In genomic region chr10:79144341-79145173, GRCh38 we compare ENCODE assay signal across 11 cellular contexts.
DNase-seq lines count a peak whose midpoint lies in the region; ATAC-seq, FAIRE-seq and TF ChIP-seq lines count a peak whose summit lies in the region.
"Had no signal": no experiment of that assay in that cellular context is flagged by ENCODE, and none has a peak within 500 bp of the region (broad histone marks: within the 10 kb centered on the region; RNA-seq: fewer than 3 reads in every experiment).

No MANE protein-coding gene starts in this region.

- intact Hi-C loops in Right ventricle myocardium superior (cut with DNase I) (loop anchor here (5.0 kb wide), 1 partner anchor 72 kb away; no protein-coding TSS in a partner anchor), K562 (cut with micrococcal nuclease) (loop anchor here (2.0 to 5.0 kb wide), 3 partner anchors 50 to 77 kb away; partner anchors contain the start of gene ZMIZ1), vagina (cut with DNase I) (loop anchor here (5.0 kb wide), 2 partner anchors 62 to 72 kb away; no protein-coding TSS in a partner anchor)

- peaks cover 21% of the 10 kb centered on the region for H3K36me3 ChIP-seq in right atrium auricular region
- H3K36me3 ChIP-seq in K562 (ENCODE audit: control insufficient read depth, insufficient read depth, low read length): peaks cover 48% of the 10 kb centered on the region; the same call in 2 of the 3 replicates
- peaks cover 13 to 40% of the 10 kb centered on the region in 2 donors for H3K36me3 ChIP-seq in mucosa of rectum (ENCODE audit: control insufficient read depth in 2 of 2, insufficient read depth in 2 of 2, low read length in 2 of 2)
- peaks cover 0 to 15% of the 10 kb centered on the region in 2 donors for H3K36me3 ChIP-seq in vagina

- 74% methylated on average over 12 of the region's 12 CpGs for WGBS in K562 (ENCODE audit: insufficient coverage, low coverage, missing lambda C conversion rate)

- H3K9ac ChIP-seq in K562 (ENCODE audit: insufficient read depth in 1 of 2, low read depth in 2 of 2, low read length in 2 of 2): peak overlapping the region in 1 of 2 experiments; percentile 71; a peak in 1 of 4 replicates
- H3K9ac ChIP-seq in mucosa of rectum (ENCODE audit: low read depth in 1 of 2, low read length in 2 of 2): no peak overlapping the region
- H3K9ac ChIP-seq: KMS-11 had no signal

- peak overlapping the region; percentile 93 to 98 for H3K27ac ChIP-seq in right atrium auricular region
- no peak overlapping the region; the same call in 2 of the 3 replicates for H3K27ac ChIP-seq in K562 (ENCODE audit: extremely low read depth, low read depth, low read length)
- peak overlapping the region; percentile 8 to 32 for H3K27ac ChIP-seq in mucosa of rectum (ENCODE audit: low read depth in 2 of 2, low read length in 2 of 2)
- H3K27ac ChIP-seq in vagina: peak overlapping the region; percentile 88
- H3K27ac ChIP-seq: KMS-11 had no signal

- CTCF ChIA-PET in K562 (lab: Yijun Ruan, JAX; ENCODE audit: low intra/inter-chr PET ratio): no interaction called here

- H3K27me3 ChIP-seq in right atrium auricular region (no peaks in the 10 kb centered on the region), K562 (ENCODE audit: control insufficient read depth in 2 of 2, insufficient read depth in 2 of 2, low read length in 2 of 2) (no peaks in the 10 kb centered on the region), mucosa of rectum (ENCODE audit: control insufficient read depth in 2 of 2, insufficient read depth in 2 of 2, low read length in 2 of 2) (no peaks in the 10 kb centered on the region), vagina (no peaks in the 10 kb centered on the region)

- in situ Hi-C loops in K562 (cut with MboI): no loop called here

- H3K4me3 ChIP-seq in right atrium auricular region: no peak overlapping the region
- no peak overlapping the region for H3K4me3 ChIP-seq in K562
- no peak overlapping the region for H3K4me3 ChIP-seq in mucosa of rectum (ENCODE audit: low read length in 2 of 2)
- no peak overlapping the region for H3K4me3 ChIP-seq in vagina

- H2AFZ ChIP-seq in K562 (ENCODE audit: low read depth, low read length): no peak overlapping the region

- ATAC-seq in Right ventricle myocardium superior (ENCODE audit: poor library complexity) (no peak), K562 (no peak), HG02571 (IDR thresholded peaks at IDR 0.05; ENCODE audit: unreplicated experiment) (no peak)

- BruUV-seq in K562 (replicated peaks; lab: Mats Ljungman, UMichigan): no TSS peak

- H3K9me3 ChIP-seq in right atrium auricular region (no peaks in the 10 kb centered on the region), K562 (replicated peaks; ENCODE audit: control insufficient read depth, insufficient read depth, low read depth, low read length) (no peaks in the 10 kb centered on the region), mucosa of rectum (ENCODE audit: control insufficient read depth in 2 of 2, low read length in 2 of 2) (no peaks in the 10 kb centered on the region), vagina (no peaks in the 10 kb centered on the region)

- TF ChIP-seq EP300 in K562 (IDR thresholded peaks at IDR 0.05; ENCODE audit: low read length): no peak

- peaks cover 7% of the 10 kb centered on the region; the same call in 2 of the 3 replicates for H3K79me2 ChIP-seq in K562 (ENCODE audit: control insufficient read depth, insufficient read depth, low read length)

- peaks cover 7% of the 10 kb centered on the region for H3K9me1 ChIP-seq in K562 (ENCODE audit: control insufficient read depth, insufficient read depth, low read length)

- TF ChIP-seq RAD21 in K562 (CRISPR knock-in tag; conservative IDR thresholded peaks at IDR 0.05 in 1 of 2, IDR thresholded peaks at IDR 0.05 in 1 of 2): no peak

- peaks cover 1 to 98% of the 10 kb centered on the region in 2 donors for H3K4me1 ChIP-seq in right atrium auricular region
- H3K4me1 ChIP-seq in K562 (replicated peaks in 1 of 2; ENCODE audit: control insufficient read depth in 2 of 2, insufficient read depth in 2 of 2, low read length in 2 of 2): peaks cover 59 to 73% of the 10 kb centered on the region in 2 experiments
- peaks cover 42 to 47% of the 10 kb centered on the region in 2 donors for H3K4me1 ChIP-seq in mucosa of rectum (ENCODE audit: control insufficient read depth in 2 of 2, insufficient read depth in 2 of 2, low read length in 2 of 2)
- peaks cover 97% of the 10 kb centered on the region for H3K4me1 ChIP-seq in vagina

- H4K20me1 ChIP-seq in K562 (replicated peaks; ENCODE audit: control insufficient read depth, insufficient read depth, low read length): no peaks in the 10 kb centered on the region

- POLR2A ChIA-PET in K562 (lab: Yijun Ruan, JAX): interaction anchor here (0.6 kb wide), 1 partner anchor 34 kb away, joined by 3 read pairs; no protein-coding TSS in a partner anchor

- no peak for FAIRE-seq in K562 (lab: Jason Lieb, UNC)

- TF ChIP-seq CTCF in right atrium auricular region (IDR thresholded peaks at IDR 0.05) (no peak), K562 (IDR thresholded peaks at IDR 0.05 in 2 of 3, conservative IDR thresholded peaks at IDR 0.05 in 1 of 3; ENCODE audit: insufficient read depth in 2 of 3, low read depth in 1 of 3, low read length in 3 of 3) (no peak), vagina (IDR thresholded peaks at IDR 0.05) (no peak)

- no peak for DNase-seq in right atrium auricular region (ENCODE audit: low spot score)
- no peak for DNase-seq in Right ventricle myocardium superior
- no peak for DNase-seq in K562 (ENCODE audit: extremely low read depth in 1 of 4, low spot score in 3 of 4)
- DNase-seq in vagina (ENCODE audit: extremely low spot score in 2 of 2): no peak
- no peak for DNase-seq in NCI-H1417 (lab: John Stamatoyannopoulos, UW)
- DNase-seq in NCI-H187 (lab: John Stamatoyannopoulos, UW): no peak
- DNase-seq: effector CD4-positive, alpha-beta T cell; stimulated activated CD4-positive, alpha-beta T cell treated with anti-CD3 and anti-CD28 coated beads, Interleukin-2, amount 100 ng/mL, for 24 hours had no signal

- no peak for TF ChIP-seq POLR2A in K562 (conservative IDR thresholded peaks at IDR 0.05)
- TF ChIP-seq POLR2A in vagina (IDR thresholded peaks at IDR 0.05): no peak

- H3K4me2 ChIP-seq in K562 (ENCODE audit: insufficient read depth, low read length): peak overlapping the region; percentile 54
- H3K4me2 ChIP-seq: KMS-11 had no signal

TF ChIP-seq in K562, 482 proteins besides CTCF, POLR2A, EP300 and RAD21 (continues in another document):
- TF ChIP-seq ZBTB12 (CRISPR knock-in tag; IDR thresholded peaks at IDR 0.05) (no peak), CREB3 (tag; conservative IDR thresholded peaks at IDR 0.05; ENCODE audit: low read depth) (no peak), EHMT2 (IDR thresholded peaks at IDR 0.05) (peak; percentile 27; the same call in 1 of the 2 replicates), NR2F6 (CRISPR knock-in tag; IDR thresholded peaks at IDR 0.05) (no peak), ID3 (CRISPR knock-in tag; IDR thresholded peaks at IDR 0.05) (no peak), ID3 (tag; IDR thresholded peaks at IDR 0.05) (no peak), ZNF77 (CRISPR knock-in tag; IDR thresholded peaks at IDR 0.05) (no peak), FOXP1 (CRISPR knock-in tag; IDR thresholded peaks at IDR 0.05) (no peak), ZBTB26 (CRISPR knock-in tag; IDR thresholded peaks at IDR 0.05) (peak; percentile 86), CEBPG (CRISPR knock-in tag; IDR thresholded peaks at IDR 0.05) (no peak), CEBPG (tag; conservative IDR thresholded peaks at IDR 0.05 in 1 of 2, IDR thresholded peaks at IDR 0.05 in 1 of 2) (no peak), ZNF384 (IDR thresholded peaks at IDR 0.05; ENCODE audit: low read depth, low read length) (no peak)
